In the genomic region with DNA sequence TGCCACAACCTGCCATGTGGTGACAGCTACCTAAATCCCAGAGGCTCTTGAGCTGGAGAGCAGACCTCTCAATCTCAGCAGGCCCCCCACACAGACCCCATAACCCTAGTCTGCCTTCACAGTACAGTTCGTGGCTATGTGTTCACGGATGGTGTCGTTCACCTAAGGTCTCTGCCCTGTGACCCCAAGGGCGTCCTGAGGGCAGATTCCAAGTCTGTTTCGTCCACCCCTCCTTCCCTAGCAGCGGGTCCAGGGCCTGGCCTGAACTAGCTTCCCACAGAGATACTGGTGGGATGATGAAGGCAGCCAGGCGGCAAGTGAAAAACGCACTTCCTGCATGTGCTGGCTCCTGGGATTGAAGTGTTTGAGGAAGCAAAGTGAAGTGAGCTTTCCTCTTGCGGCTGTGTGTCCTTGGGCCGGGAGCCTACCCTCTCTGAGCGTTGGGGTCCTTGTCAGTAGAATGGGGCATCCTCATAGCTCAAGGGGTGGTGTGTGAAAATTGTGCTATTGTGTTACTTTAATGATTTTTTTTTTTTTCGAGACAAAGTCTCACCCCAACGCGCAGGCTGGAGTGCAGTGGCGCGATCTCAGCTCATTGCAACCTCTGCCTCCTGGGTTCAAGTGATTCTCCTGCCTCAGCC, we compare ENCODE assay signal across 23 cellular contexts.
A peak's percentile ranks its signal among the peaks of the same experiment; 100 is the strongest.
DNase-seq lines count a peak whose midpoint lies in the region; ATAC-seq and TF ChIP-seq lines count a peak whose summit lies in the region.
"Had no signal": no experiment of that assay in that cellular context is flagged by ENCODE, and none has a peak within 500 bp of the region (broad histone marks: within the 10 kb centered on the region; RNA-seq: fewer than 3 reads in every experiment).

No MANE protein-coding gene starts in this region.

- H3K27ac Mint-ChIP-seq in activated CD8-positive, alpha-beta T cell treated with anti-CD3 and anti-CD28 coated beads, Interleukin-2, amount 10 ng/mL, durations not matched to agents 7 days and 5 days, result peak overlapping the region; percentile 69
- no peak overlapping the region for H3K27ac Mint-ChIP-seq in activated CD8-positive, alpha-beta T cell treated with anti-CD3 and anti-CD28 coated beads for 36 hours
- H3K27ac Mint-ChIP-seq in WTC11 (peak overlapping the region; percentile 36; the same call in 1 of the 2 replicates), T-cell (no peak overlapping the region)
- peak overlapping the region in 1 of 9 donors; percentile 65 for H3K27ac Mint-ChIP-seq in naive thymus-derived CD4-positive, alpha-beta T cell
- H3K27ac Mint-ChIP-seq: activated T-helper 17 cell treated with anti-CD3 and anti-CD28 coated beads, Interleukin-2, amount 50 U/mL, for 72 hours; CD4-positive, alpha-beta memory T cell had no signal

- no peak overlapping the region for H3K9ac ChIP-seq in liver (ENCODE audit: low read depth in 1 of 2, low read length in 2 of 2)
- H3K9ac ChIP-seq in subcutaneous abdominal adipose tissue (ENCODE audit: low read length in 5 of 5), result peak overlapping the region in 1 of 5 donors; percentile 35

- WGBS in liver, result 69% methylated on average over 16 of the region's 16 CpGs

- H3K4me1 ChIP-seq in liver (ENCODE audit: control insufficient read depth in 4 of 4, insufficient read depth in 4 of 4, low read length in 3 of 4), result peaks cover 27 to 88% (median 72%) of the 10 kb centered on the region in 4 donors
- H3K4me1 ChIP-seq in subcutaneous abdominal adipose tissue (ENCODE audit: control insufficient read depth in 5 of 5, insufficient read depth in 5 of 5, low read length in 5 of 5), result peaks cover 16 to 78% (median 65%) of the 10 kb centered on the region in 5 donors
- H3K4me1 ChIP-seq in naive thymus-derived CD4-positive, alpha-beta T cell (ENCODE audit: control insufficient read depth in 2 of 2, insufficient read depth in 2 of 2, low read length in 2 of 2), result no peaks in the 10 kb centered on the region
- H3K4me1 ChIP-seq: foreskin keratinocyte had no signal

- H3K4me3 Mint-ChIP-seq in activated CD8-positive, alpha-beta T cell treated with anti-CD3 and anti-CD28 coated beads, Interleukin-2, amount 10 ng/mL, durations not matched to agents 7 days and 5 days, result no peak overlapping the region
- no peak overlapping the region for H3K4me3 Mint-ChIP-seq in activated CD8-positive, alpha-beta T cell treated with anti-CD3 and anti-CD28 coated beads for 36 hours
- H3K4me3 Mint-ChIP-seq in WTC11, result no peak overlapping the region
- H3K4me3 Mint-ChIP-seq in T-cell, result no peak overlapping the region
- no peak overlapping the region for H3K4me3 Mint-ChIP-seq in naive thymus-derived CD4-positive, alpha-beta T cell
- H3K4me3 Mint-ChIP-seq: activated CD8-positive, alpha-beta memory T cell treated with anti-CD3 and anti-CD28 coated beads, Interleukin-2, amount 10 ng/mL, durations not matched to agents 7 days and 5 days; activated T-helper 17 cell treated with anti-CD3 and anti-CD28 coated beads, Interleukin-2, amount 50 U/mL, for 72 hours; CD4-positive, alpha-beta memory T cell; H9 had no signal

- TF ChIP-seq CTCF in activated CD8-positive, alpha-beta T cell treated with anti-CD3 and anti-CD28 coated beads for 36 hours (IDR thresholded peaks at IDR 0.05), result no peak
- TF ChIP-seq CTCF in WTC11 (IDR thresholded peaks at IDR 0.05) (no peak), liver (IDR thresholded peaks at IDR 0.05; ENCODE audit: low read depth, low read length, missing input control) (no peak)

- peak overlapping the region in 1 of 2 donors; percentile 72 for H3K27ac ChIP-seq in liver (ENCODE audit: low read depth in 1 of 2, low read length in 2 of 2)
- peak overlapping the region; percentile 70 for H3K27ac ChIP-seq in subcutaneous abdominal adipose tissue (ENCODE audit: low read depth, low read length)
- H3K27ac ChIP-seq in naive thymus-derived CD4-positive, alpha-beta T cell (ENCODE audit: low read depth, low read length), result no peak overlapping the region
- H3K27ac ChIP-seq: foreskin keratinocyte had no signal

- H3K27me3 Mint-ChIP-seq in activated CD8-positive, alpha-beta T cell treated with anti-CD3 and anti-CD28 coated beads, Interleukin-2, amount 10 ng/mL, durations not matched to agents 7 days and 5 days (ENCODE audit: low read depth), result no peaks in the 10 kb centered on the region
- peaks cover 2% of the 10 kb centered on the region for H3K27me3 Mint-ChIP-seq in activated CD8-positive, alpha-beta T cell treated with anti-CD3 and anti-CD28 coated beads for 36 hours
- no peaks in the 10 kb centered on the region for H3K27me3 Mint-ChIP-seq in WTC11 (ENCODE audit: low read depth)
- peaks cover 5 to 12% of the 10 kb centered on the region in 2 donors for H3K27me3 Mint-ChIP-seq in T-cell
- peaks cover 0 to 13% (median 6%) of the 10 kb centered on the region in 5 donors for H3K27me3 Mint-ChIP-seq in naive thymus-derived CD4-positive, alpha-beta T cell

- H3K9me3 Mint-ChIP-seq in activated CD8-positive, alpha-beta T cell treated with anti-CD3 and anti-CD28 coated beads, Interleukin-2, amount 10 ng/mL, durations not matched to agents 7 days and 5 days (ENCODE audit: insufficient read depth), result no peaks in the 10 kb centered on the region
- H3K9me3 Mint-ChIP-seq in activated CD8-positive, alpha-beta T cell treated with anti-CD3 and anti-CD28 coated beads for 36 hours, result no peaks in the 10 kb centered on the region
- H3K9me3 Mint-ChIP-seq in WTC11, result no peaks in the 10 kb centered on the region
- H3K9me3 Mint-ChIP-seq in T-cell, result no peaks in the 10 kb centered on the region
- H3K9me3 Mint-ChIP-seq in naive thymus-derived CD4-positive, alpha-beta T cell, result no peaks in the 10 kb centered on the region
- H3K9me3 Mint-ChIP-seq: activated T-helper 17 cell treated with anti-CD3 and anti-CD28 coated beads, Interleukin-2, amount 50 U/mL, for 72 hours; CD4-positive, alpha-beta memory T cell; H9; stimulated activated naive CD8-positive, alpha-beta T cell treated with anti-CD3 and anti-CD28 coated beads, Interleukin-15, amount 100 ng/mL, for 72 hours had no signal

- H3K36me3 ChIP-seq in liver (ENCODE audit: control insufficient read depth in 4 of 4, insufficient read depth in 3 of 4, low read depth in 1 of 4, low read length in 3 of 4), result peaks cover 0 to 2% (median 0%) of the 10 kb centered on the region in 4 donors
- peaks cover 0 to 24% (median 13%) of the 10 kb centered on the region in 5 donors for H3K36me3 ChIP-seq in subcutaneous abdominal adipose tissue (ENCODE audit: control insufficient read depth in 5 of 5, insufficient read depth in 5 of 5, low read length in 5 of 5)
- H3K36me3 ChIP-seq in naive thymus-derived CD4-positive, alpha-beta T cell (ENCODE audit: control insufficient read depth in 2 of 3, insufficient read depth in 3 of 3, low read length in 3 of 3), result no peaks in the 10 kb centered on the region
- H3K36me3 ChIP-seq: MG63, ovary had no signal

- TF ChIP-seq RAD21 in liver (IDR thresholded peaks at IDR 0.05), result no peak

- POLR2A ChIA-PET in activated CD8-positive, alpha-beta T cell treated with anti-CD3 and anti-CD28 coated beads, Interleukin-2, amount 10 ng/mL, durations not matched to agents 7 days and 5 days (lab: Charles Lee), result interaction anchor here (2.1 kb wide), 1 partner anchor 111 kb away, joined by 5 read pairs; a partner anchor contains a TSS
- POLR2A ChIA-PET in activated CD8-positive, alpha-beta T cell treated with anti-CD3 and anti-CD28 coated beads for 36 hours (lab: Charles Lee), result interaction anchor here (0.7 kb wide), 1 partner anchor 523 kb away, joined by 3 read pairs; no protein-coding TSS in a partner anchor
- POLR2A ChIA-PET in WTC11 (lab: Charles Lee), result no interaction called here
- POLR2A ChIA-PET in T-cell (lab: Charles Lee), result no interaction called here
- POLR2A ChIA-PET in naive thymus-derived CD4-positive, alpha-beta T cell (lab: Charles Lee), result no interaction called here

- no peak overlapping the region for H3K4me3 ChIP-seq in liver (ENCODE audit: low read depth in 1 of 3, low read length in 3 of 3)
- peak overlapping the region in 1 of 5 donors; percentile 35 for H3K4me3 ChIP-seq in subcutaneous abdominal adipose tissue (ENCODE audit: low read depth in 1 of 5, low read length in 5 of 5)
- H3K4me3 ChIP-seq in naive thymus-derived CD4-positive, alpha-beta T cell (ENCODE audit: low read length), result no peak overlapping the region
- H3K4me3 ChIP-seq: left lung, MG63, ovary had no signal

- H3K4me1 Mint-ChIP-seq in activated CD8-positive, alpha-beta T cell treated with anti-CD3 and anti-CD28 coated beads, Interleukin-2, amount 10 ng/mL, durations not matched to agents 7 days and 5 days (ENCODE audit: low read depth), result peaks cover 50% of the 10 kb centered on the region
- H3K4me1 Mint-ChIP-seq in activated CD8-positive, alpha-beta T cell treated with anti-CD3 and anti-CD28 coated beads for 36 hours (ENCODE audit: low read depth), result peaks cover 15% of the 10 kb centered on the region
- H3K4me1 Mint-ChIP-seq in WTC11 (peaks cover 5% of the 10 kb centered on the region), T-cell (peaks cover 11 to 24% (median 15%) of the 10 kb centered on the region in 3 donors)
- H3K4me1 Mint-ChIP-seq in naive thymus-derived CD4-positive, alpha-beta T cell, result peaks cover 0 to 42% (median 12%) of the 10 kb centered on the region in 7 donors
- H3K4me1 Mint-ChIP-seq: activated T-helper 17 cell treated with anti-CD3 and anti-CD28 coated beads, Interleukin-2, amount 50 U/mL, for 72 hours had no signal

- DNase-seq in activated CD8-positive, alpha-beta T cell treated with anti-CD3 and anti-CD28 coated beads, Interleukin-2, amount 10 ng/mL, durations not matched to agents 7 days and 5 days, result no peak
- DNase-seq in activated CD8-positive, alpha-beta T cell treated with anti-CD3 and anti-CD28 coated beads for 36 hours, result no peak
- no peak for DNase-seq in WTC11 (ENCODE audit: low spot score)
- DNase-seq in T-cell, result no peak
- DNase-seq in naive thymus-derived CD4-positive, alpha-beta T cell, result no peak
- DNase-seq: activated CD4-positive, alpha-beta T cell treated with anti-CD3 and anti-CD28 coated beads for 1 hour; activated CD8-positive, alpha-beta memory T cell treated with anti-CD3 and anti-CD28 coated beads, Interleukin-2, amount 10 ng/mL, durations not matched to agents 7 days and 5 days; CD4-positive, alpha-beta memory T cell; DND-41; dorsolateral prefrontal cortex; foreskin keratinocyte; H9; MG63; NCI-H1436; NCI-H774; stimulated activated CD4-positive, alpha-beta T cell treated with anti-CD3 and anti-CD28 coated beads, Interleukin-2, amount 100 ng/mL, for 24 hours; stimulated activated naive CD8-positive, alpha-beta T cell treated with anti-CD3 and anti-CD28 coated beads, Interleukin-15, amount 100 ng/mL, for 72 hours had no signal

- CTCF ChIA-PET in activated CD8-positive, alpha-beta T cell treated with anti-CD3 and anti-CD28 coated beads, Interleukin-2, amount 10 ng/mL, durations not matched to agents 7 days and 5 days (lab: Charles Lee), result interaction anchor here (0.8 to 5.0 kb wide), 9 partner anchors 8 to 173 kb away, joined by 3 to 25 read pairs (median 4); a partner anchor contains a TSS
- CTCF ChIA-PET in activated CD8-positive, alpha-beta T cell treated with anti-CD3 and anti-CD28 coated beads for 36 hours (lab: Charles Lee), result interaction anchor here (1.1 to 2.3 kb wide), 3 partner anchors 15 to 140 kb away, joined by 3 to 10 read pairs (median 3); no protein-coding TSS in a partner anchor
- CTCF ChIA-PET in WTC11 (lab: Charles Lee), result interaction anchor here (0.9 to 2.0 kb wide), 5 partner anchors 16 to 125 kb away, joined by 3 to 10 read pairs (median 3); no protein-coding TSS in a partner anchor
- CTCF ChIA-PET in T-cell (lab: Charles Lee), result interaction anchor here in 1 of 2 donors (0.6 kb wide), 1 partner anchor 64 kb away, joined by 3 read pairs; no protein-coding TSS in a partner anchor
- CTCF ChIA-PET in naive thymus-derived CD4-positive, alpha-beta T cell (lab: Charles Lee), result interaction anchor here (0.8 kb wide), 1 partner anchor 8 kb away, joined by 3 read pairs; no protein-coding TSS in a partner anchor

- H3K27me3 ChIP-seq in liver (ENCODE audit: control insufficient read depth in 4 of 4, insufficient read depth in 4 of 4, low read length in 3 of 4) (no peaks in the 10 kb centered on the region), subcutaneous abdominal adipose tissue (ENCODE audit: control insufficient read depth in 5 of 5, insufficient read depth in 4 of 5, low read length in 5 of 5) (no peaks in the 10 kb centered on the region)
- no peaks in the 10 kb centered on the region for H3K27me3 ChIP-seq in naive thymus-derived CD4-positive, alpha-beta T cell (ENCODE audit: control insufficient read depth in 2 of 2, insufficient read depth in 2 of 2, low read length in 2 of 2)
- H3K27me3 ChIP-seq: dorsolateral prefrontal cortex, foreskin keratinocyte, left lung, MG63, ovary had no signal

- no peaks in the 10 kb centered on the region for H3K9me3 ChIP-seq in liver (ENCODE audit: control insufficient read depth in 4 of 4, low read length in 3 of 4)
- H3K9me3 ChIP-seq in subcutaneous abdominal adipose tissue (ENCODE audit: control insufficient read depth in 5 of 5, low read length in 5 of 5), result no peaks in the 10 kb centered on the region
- H3K9me3 ChIP-seq in naive thymus-derived CD4-positive, alpha-beta T cell (ENCODE audit: control insufficient read depth in 2 of 3, low read length in 3 of 3), result no peaks in the 10 kb centered on the region
- H3K9me3 ChIP-seq: left lung, MG63, ovary had no signal

- intact Hi-C loops in activated CD8-positive, alpha-beta T cell treated with anti-CD3 and anti-CD28 coated beads for 36 hours (cut with micrococcal nuclease), result loop anchor here (10.0 kb wide), 1 partner anchor 68 kb away; a partner anchor contains a TSS
- intact Hi-C loops in naive thymus-derived CD4-positive, alpha-beta T cell (cut with micrococcal nuclease), result no loop called here

- peaks cover 3% of the 10 kb centered on the region for H3K36me3 Mint-ChIP-seq in activated CD8-positive, alpha-beta T cell treated with anti-CD3 and anti-CD28 coated beads, Interleukin-2, amount 10 ng/mL, durations not matched to agents 7 days and 5 days (ENCODE audit: low read depth)
- H3K36me3 Mint-ChIP-seq in activated CD8-positive, alpha-beta T cell treated with anti-CD3 and anti-CD28 coated beads for 36 hours (ENCODE audit: low read depth), result no peaks in the 10 kb centered on the region
- H3K36me3 Mint-ChIP-seq in WTC11, result peaks cover 18% of the 10 kb centered on the region
- peaks cover 3% of the 10 kb centered on the region for H3K36me3 Mint-ChIP-seq in T-cell
- no peaks in the 10 kb centered on the region for H3K36me3 Mint-ChIP-seq in naive thymus-derived CD4-positive, alpha-beta T cell
- H3K36me3 Mint-ChIP-seq: activated CD8-positive, alpha-beta memory T cell treated with anti-CD3 and anti-CD28 coated beads, Interleukin-2, amount 10 ng/mL, durations not matched to agents 7 days and 5 days; CD4-positive, alpha-beta memory T cell had no signal

- ATAC-seq in activated CD8-positive, alpha-beta T cell treated with anti-CD3 and anti-CD28 coated beads, Interleukin-2, amount 10 ng/mL, durations not matched to agents 7 days and 5 days, result no peak
- no peak for ATAC-seq in activated CD8-positive, alpha-beta T cell treated with anti-CD3 and anti-CD28 coated beads for 36 hours
- ATAC-seq in WTC11 (no peak), T-cell (replicated peaks in 1 of 4) (no peak), HG03342 (IDR thresholded peaks at IDR 0.05; ENCODE audit: unreplicated experiment) (no peak)
- ATAC-seq in naive thymus-derived CD4-positive, alpha-beta T cell, result no peak
- ATAC-seq: activated CD8-positive, alpha-beta memory T cell treated with anti-CD3 and anti-CD28 coated beads, Interleukin-2, amount 10 ng/mL, durations not matched to agents 7 days and 5 days; activated T-helper 17 cell treated with anti-CD3 and anti-CD28 coated beads, Interleukin-2, amount 50 U/mL, for 72 hours; foreskin keratinocyte; left lung; stimulated activated naive CD8-positive, alpha-beta T cell treated with anti-CD3 and anti-CD28 coated beads, Interleukin-15, amount 100 ng/mL, for 72 hours had no signal

Comparison
In these comparisons a context has a peak if more than half of its experiments do, and no peak if none do; other contexts are left out.
1. H3K27ac Mint-ChIP-seq: peak in activated CD8-positive, alpha-beta T cell treated with anti-CD3 and anti-CD28 coated beads, Interleukin-2, amount 10 ng/mL, durations not matched to agents 7 days and 5 days (single experiment) and WTC11 (single experiment); none in activated CD8-positive, alpha-beta T cell treated with anti-CD3 and anti-CD28 coated beads for 36 hours (single experiment) and T-cell (0 of 2).
2. POLR2A ChIA-PET loops: an anchor here in activated CD8-positive, alpha-beta T cell treated with anti-CD3 and anti-CD28 coated beads, Interleukin-2, amount 10 ng/mL, durations not matched to agents 7 days and 5 days (2.1 kb wide) and activated CD8-positive, alpha-beta T cell treated with anti-CD3 and anti-CD28 coated beads for 36 hours (0.7 kb wide); none called in WTC11, T-cell and naive thymus-derived CD4-positive, alpha-beta T cell.